In genomic region chr6:16190214-16190613, GRCh38 we compare ENCODE assay signal across 24 cellular contexts.
"Had no signal": no experiment of that assay in that cellular context is flagged by ENCODE, and none has a peak within 500 bp of the region (broad histone marks: within the 10 kb centered on the region; RNA-seq: fewer than 3 reads in every experiment).

No MANE protein-coding gene starts in this region.

- H3K9me3 Mint-ChIP-seq: activated naive CD8-positive, alpha-beta T cell treated with anti-CD3 and anti-CD28 coated beads for 36 hours; activated T-cell treated with anti-CD3 and anti-CD28 coated beads, Interleukin-2, amount 50 U/mL, for 4 hours; naive thymus-derived CD4-positive, alpha-beta T cell; neural progenitor cell; stimulated activated naive B cell treated with anti-CD40 and anti-IgM and Interleukin-4, amounts not matched to agents 10 μg/mL and 1 μg/mL and 100 μg/mL, for 72 hours; WTC11 had no signal

- H3K36me3 ChIP-seq: colonic mucosa, esophagus squamous epithelium, gastrocnemius medialis, lower lobe of right lung, neural progenitor cell, sigmoid colon, upper lobe of left lung had no signal

- H3K4me1 ChIP-seq: colonic mucosa, esophagus squamous epithelium, lower lobe of right lung, neural progenitor cell, upper lobe of left lung had no signal

- H3K27ac ChIP-seq: colonic mucosa, esophagus squamous epithelium, gastrocnemius medialis, lower lobe of right lung, neural progenitor cell, upper lobe of left lung had no signal

- H3K4me3 ChIP-seq: colonic mucosa, esophagus squamous epithelium, gastrocnemius medialis, lower lobe of right lung, neural progenitor cell, sigmoid colon, upper lobe of left lung had no signal

- H3K4me1 Mint-ChIP-seq: activated naive CD8-positive, alpha-beta T cell treated with anti-CD3 and anti-CD28 coated beads for 36 hours; naive thymus-derived CD4-positive, alpha-beta T cell; neural progenitor cell; stimulated activated naive B cell treated with anti-CD40 and anti-IgM and Interleukin-4, amounts not matched to agents 10 μg/mL and 1 μg/mL and 100 μg/mL, for 72 hours; WTC11 had no signal

- H3K36me3 Mint-ChIP-seq: activated naive CD8-positive, alpha-beta T cell treated with anti-CD3 and anti-CD28 coated beads for 36 hours; naive thymus-derived CD4-positive, alpha-beta T cell; neural progenitor cell; stimulated activated naive B cell treated with anti-CD40 and anti-IgM and Interleukin-4, amounts not matched to agents 10 μg/mL and 1 μg/mL and 100 μg/mL, for 72 hours; WTC11 had no signal

- H3K27me3 ChIP-seq: colonic mucosa, gastrocnemius medialis, neural progenitor cell, sigmoid colon, upper lobe of left lung had no signal

- DNase-seq: activated CD8-positive, alpha-beta memory T cell treated with anti-CD3 and anti-CD28 coated beads for 24 hours; activated CD8-positive, alpha-beta memory T cell treated with anti-CD3 and anti-CD28 coated beads, Interleukin-2, amount 50 U/mL, for 4 hours; activated naive CD4-positive, alpha-beta T cell treated with Interleukin-2 at 50 U/mL for 16 hours; activated naive CD8-positive, alpha-beta T cell treated with anti-CD3 and anti-CD28 coated beads for 36 hours; activated T-cell treated with anti-CD3 and anti-CD28 coated beads, Interleukin-2, amount 50 U/mL, for 4 hours; colonic mucosa; esophagus squamous epithelium; gastrocnemius medialis; head of caudate nucleus; kidney; lower lobe of right lung; mesendoderm; naive thymus-derived CD4-positive, alpha-beta T cell; retina; sigmoid colon; stimulated activated CD4-positive, alpha-beta T cell treated with anti-CD3 and anti-CD28 coated beads, Interleukin-2, amount 100 ng/mL, for 48 hours; stimulated activated CD8-positive, alpha-beta memory T cell treated with anti-CD3 and anti-CD28 coated beads, Interleukin-4, amount 100 ng/mL, for 48 hours; stimulated activated naive B cell treated with anti-CD40 and anti-IgM and Interleukin-4, amounts not matched to agents 10 μg/mL and 1 μg/mL and 100 μg/mL, for 72 hours; T-helper 1 cell; upper lobe of left lung had no signal

- H3K9me3 ChIP-seq: colonic mucosa, esophagus squamous epithelium, gastrocnemius medialis, lower lobe of right lung, sigmoid colon, upper lobe of left lung had no signal

- H3K4me3 Mint-ChIP-seq: activated naive CD8-positive, alpha-beta T cell treated with anti-CD3 and anti-CD28 coated beads for 36 hours; activated T-cell treated with anti-CD3 and anti-CD28 coated beads, Interleukin-2, amount 50 U/mL, for 4 hours; naive thymus-derived CD4-positive, alpha-beta T cell; neural progenitor cell; stimulated activated naive B cell treated with anti-CD40 and anti-IgM and Interleukin-4, amounts not matched to agents 10 μg/mL and 1 μg/mL and 100 μg/mL, for 72 hours; WTC11 had no signal

- H3K27ac Mint-ChIP-seq: activated naive CD8-positive, alpha-beta T cell treated with anti-CD3 and anti-CD28 coated beads for 36 hours; naive thymus-derived CD4-positive, alpha-beta T cell; neural progenitor cell; progenitor cell of endocrine pancreas; stimulated activated naive B cell treated with anti-CD40 and anti-IgM and Interleukin-4, amounts not matched to agents 10 μg/mL and 1 μg/mL and 100 μg/mL, for 72 hours; WTC11 had no signal

- ATAC-seq: activated T-cell treated with anti-CD3 and anti-CD28 coated beads, Interleukin-2, amount 50 U/mL, for 4 hours; gastrocnemius medialis; left lobe of liver; lower lobe of right lung; naive thymus-derived CD4-positive, alpha-beta T cell; stimulated activated naive B cell treated with anti-CD40 and anti-IgM and Interleukin-4, amounts not matched to agents 10 μg/mL and 1 μg/mL and 100 μg/mL, for 72 hours; WTC11 had no signal
